In the genomic region with DNA sequence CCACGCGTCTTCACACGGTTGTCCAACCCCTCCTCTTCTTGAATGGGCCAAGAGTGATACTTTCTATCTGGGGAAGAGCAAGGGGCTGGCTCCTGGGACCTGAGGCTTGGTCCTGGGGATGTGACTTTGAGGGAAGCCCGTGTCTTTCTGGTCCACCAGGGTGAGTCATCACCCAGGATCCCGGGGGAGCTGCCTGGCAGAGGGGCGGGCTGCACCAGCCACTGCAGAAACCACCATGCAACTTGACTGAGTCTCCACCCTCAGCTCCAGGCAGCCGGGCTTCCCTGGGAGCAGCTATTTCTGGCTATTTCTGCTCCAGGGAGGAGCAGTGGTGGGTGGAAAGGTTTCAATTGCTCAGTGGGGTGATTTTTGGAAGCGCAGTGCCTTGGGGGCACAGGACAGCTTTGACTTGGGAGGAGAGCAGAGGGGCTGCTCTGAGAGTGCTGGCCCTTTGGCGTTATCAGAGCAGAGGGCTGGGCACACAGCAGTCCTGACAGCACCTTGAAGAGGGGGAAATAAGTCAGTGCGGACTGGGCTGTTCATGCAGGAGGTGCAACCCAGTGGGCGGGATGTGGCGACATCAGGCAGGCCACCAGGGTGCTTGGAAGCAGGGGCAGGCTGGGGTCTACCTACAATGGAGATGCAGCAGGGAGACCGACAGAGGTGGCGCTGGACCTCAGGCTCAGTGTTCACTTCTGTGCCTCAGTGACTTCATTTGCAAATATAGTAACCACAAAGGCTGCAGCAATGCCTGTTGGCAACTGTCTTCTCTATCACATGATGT, we compare ENCODE assay signal across 14 cellular contexts. TPM values are rescaled to one million over a fixed set of nuclear protein-coding genes. Genes with fewer than 3 reads are reported as not detected.
DNase-seq lines count a peak whose midpoint lies in the region; ATAC-seq and TF ChIP-seq lines count a peak whose summit lies in the region.
"Had no signal": no experiment of that assay in that cellular context is flagged by ENCODE, and none has a peak within 500 bp of the region (broad histone marks: within the 10 kb centered on the region; RNA-seq: fewer than 3 reads in every experiment).

No MANE protein-coding gene starts in this region.

- peak; percentile 17 for ATAC-seq in esophagus mucosa
- ATAC-seq in HG03175 (IDR thresholded peaks at IDR 0.05; ENCODE audit: unreplicated experiment) = no peak

- CTCF ChIA-PET in HEK293T (lab: Yijun Ruan, JAX) = interaction anchor here (0.6 to 1.6 kb wide), 2 partner anchors 8 to 12 kb away, joined by 3 to 4 read pairs; no protein-coding TSS in a partner anchor

- TF ChIP-seq CTCF in GM10266 (IDR thresholded peaks at IDR 0.05; ENCODE audit: control insufficient read depth, insufficient read depth, low read depth, missing control alignments) = peak; percentile 10
- TF ChIP-seq CTCF in Peyer's patch (IDR thresholded peaks at IDR 0.05) = no peak
- no peak for TF ChIP-seq CTCF in stomach (IDR thresholded peaks at IDR 0.05)

- H3K27me3 ChIP-seq in Peyer's patch (no peaks in the 10 kb centered on the region), stomach (peaks cover 0 to 62% (median 4%) of the 10 kb centered on the region in 3 donors)
- H3K27me3 ChIP-seq: cardiac muscle cell, ovary had no signal

- DNase-seq in A172 (ENCODE audit: low spot score) (peak; percentile 62), GM10266 (ENCODE audit: extremely low spot score) (no peak), Peyer's patch (peak; percentile 34 to 79 (median 74)), HEK293T (ENCODE audit: extremely low spot score) (no peak), ecto neural progenitor cell (ENCODE audit: low spot score) (no peak), stomach (no peak)
- DNase-seq: activated T-cell treated with anti-CD3 and anti-CD28 coated beads, Interleukin-2, amount 50 U/mL, for 4 hours; NCI-H526 treated with DMSO at 0.1 percent for 48 hours; ovary; trophoblast cell had no signal

- H3K27ac ChIP-seq in Peyer's patch (peak overlapping the region in 2 of 4 donors; percentile 3 to 88), stomach (no peak overlapping the region)
- H3K27ac ChIP-seq: C4-2B, cardiac muscle cell, ovary had no signal

- TF ChIP-seq POLR2A in Peyer's patch (IDR thresholded peaks at IDR 0.05) (no peak), stomach (IDR thresholded peaks at IDR 0.05) (no peak)

- no peaks in the 10 kb centered on the region for H3K9me3 ChIP-seq in Peyer's patch
- no peaks in the 10 kb centered on the region for H3K9me3 ChIP-seq in stomach
- H3K9me3 ChIP-seq: ovary had no signal

- H3K36me3 ChIP-seq in Peyer's patch (no peaks in the 10 kb centered on the region), stomach (no peaks in the 10 kb centered on the region)
- H3K36me3 ChIP-seq: cardiac muscle cell, ovary had no signal

- POLR2A ChIA-PET in HEK293T (lab: Yijun Ruan, JAX) = no interaction called here

- TF ChIP-seq EP300 in stomach (IDR thresholded peaks at IDR 0.05) = no peak

- WGBS in stomach, 5 donors = 64 to 71% (median 66%) methylated on average over 13 to 14 of the region's 14 CpGs

- H3K4me1 ChIP-seq in Peyer's patch = peaks cover 0 to 51% (median 20%) of the 10 kb centered on the region in 4 donors
- peaks cover 0 to 10% (median 3%) of the 10 kb centered on the region in 4 donors for H3K4me1 ChIP-seq in stomach

- H3K4me3 ChIP-seq in Peyer's patch = peak overlapping the region in 1 of 4 donors; percentile 10
- no peak overlapping the region for H3K4me3 ChIP-seq in stomach
- H3K4me3 ChIP-seq: cardiac muscle cell, ovary had no signal

- intact Hi-C loops in stomach (cut with DNase I; ENCODE audit: low total_unique reads) = no loop called here

TF ChIP-seq in HEK293T, 16 proteins besides CTCF, POLR2A, EP300 and RAD21:
- TF ChIP-seq ZNF384 (IDR thresholded peaks at IDR 0.05) = no peak
- no peak for TF ChIP-seq ARNT (IDR thresholded peaks at IDR 0.05)
- no peak for TF ChIP-seq FOXK2 (IDR thresholded peaks at IDR 0.05)
- TF ChIP-seq L3MBTL2 (conservative IDR thresholded peaks at IDR 0.05) = no peak
- TF ChIP-seq CTBP1 (IDR thresholded peaks at IDR 0.05; ENCODE audit: borderline replicate concordance) = no peak
- TF ChIP-seq FOXA1 (IDR thresholded peaks at IDR 0.05) = no peak

RNA-seq across cellular contexts. Expression of a gene that starts 45.1 kb away (rescaled TPM):
- total RNA-seq in A172 (2014; rRNA removed; shearing (Covaris generic)) = 83.9 and 103 TPM in 2 replicates
- total RNA-seq in Peyer's patch (10 to 100 TPM in 1 of 4 donors, 1 to 10 TPM in 3; 6.3 to 13.5 (median 7.8) TPM), esophagus mucosa (67.0 TPM), stomach (100 to 1,000 TPM in 2 of 5 donors, 10 to 100 TPM in 2, 1 to 10 TPM in 1; 2.0 to 289 (median 36.4) TPM)
- polyA plus RNA-seq in stomach = 10 to 100 TPM in 1 of 3 donors, 1 to 10 TPM in 2; 2.3 to 22.9 (median 3.1) TPM

Comparison
In these comparisons a context has a peak if more than half of its experiments do, and no peak if none do; other contexts are left out.
1. DNase-seq: peak in A172 (single experiment) and Peyer's patch (3 of 3); none in GM10266 (single experiment), HEK293T (single experiment), ecto neural progenitor cell (single experiment) and stomach (single experiment).